1 cellular context compared by ENCODE assay signal in the genomic region with DNA sequence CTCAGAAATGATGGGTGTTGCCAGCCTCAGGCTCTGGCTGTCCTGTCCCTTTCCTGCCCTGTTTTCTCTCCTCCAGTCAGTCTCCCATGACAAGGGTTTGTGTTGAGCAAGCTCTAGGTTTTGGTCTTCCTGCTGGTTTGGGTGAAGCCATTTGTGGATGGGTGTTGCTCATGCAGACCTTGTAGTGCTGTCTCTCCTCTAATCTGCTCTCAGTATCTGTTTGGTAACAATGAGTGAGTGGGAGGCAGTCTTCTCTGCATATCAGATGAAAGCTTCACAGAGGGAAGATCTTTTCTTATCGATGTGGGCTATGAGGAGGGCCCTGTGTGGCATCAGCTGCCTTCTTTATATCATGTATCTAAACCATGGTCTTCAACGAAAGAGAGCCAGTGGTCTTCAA.
A peak's percentile ranks its signal among the peaks of the same experiment; 100 is the strongest.
TF ChIP-seq lines count a peak whose summit lies in the region.

No MANE protein-coding gene starts in this region.

TF ChIP-seq in HepG2, 621 proteins besides CTCF, POLR2A, EP300 and RAD21:
- TF ChIP-seq ZBTB7A (CRISPR knock-in tag; IDR thresholded peaks at IDR 0.05) = peak; percentile 44; the same call in 1 of the 2 replicates
- TF ChIP-seq, protein P1, sequence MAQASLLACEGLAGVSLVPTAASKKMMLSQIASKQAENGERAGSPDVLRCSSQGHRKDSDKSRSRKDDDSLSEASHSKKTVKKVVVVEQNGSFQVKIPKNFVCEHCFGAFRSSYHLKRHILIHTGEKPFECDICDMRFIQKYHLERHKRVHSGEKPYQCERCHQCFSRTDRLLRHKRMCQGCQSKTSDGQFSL (CRISPR knock-in tag; IDR thresholded peaks at IDR 0.05) = no peak
TF ChIP-seq in HepG2: peak in this region for 1.
